ENCODE assay signal across 9 cellular contexts in the genomic region with DNA sequence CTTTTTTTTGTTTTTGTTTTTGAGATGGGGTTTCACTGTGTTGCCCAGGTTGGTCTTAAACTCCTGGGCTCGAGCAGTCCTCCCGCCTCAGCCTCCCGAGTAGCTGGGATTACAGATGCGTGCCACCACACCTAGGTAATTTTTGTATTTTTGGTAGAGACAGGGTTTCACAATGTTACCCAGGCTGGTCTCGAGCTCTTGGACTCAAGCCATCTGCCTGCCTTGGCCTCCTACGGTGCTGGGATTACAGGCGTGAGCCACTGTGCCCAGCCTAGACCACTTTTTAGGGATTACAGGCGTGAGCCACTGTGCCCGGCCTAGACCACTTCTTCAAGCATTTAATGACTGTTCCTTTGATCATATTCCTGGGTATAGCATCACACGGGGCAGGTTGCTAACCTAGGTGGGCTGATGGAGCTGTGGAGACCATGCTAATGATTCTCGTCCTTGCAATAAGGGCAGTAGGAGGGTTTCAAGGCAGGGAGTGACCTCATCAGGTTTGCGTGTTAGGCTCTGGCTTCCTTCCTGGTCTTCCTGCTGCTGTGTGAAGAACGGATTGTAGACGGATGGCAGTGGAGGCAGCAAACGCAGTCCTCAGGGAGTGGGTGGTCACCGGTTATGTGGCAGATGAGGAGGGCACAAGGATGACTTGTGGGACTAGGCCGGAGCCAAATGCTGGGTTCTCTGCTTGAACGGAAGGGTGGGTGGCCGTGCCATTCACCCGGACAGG. TPM values are rescaled to one million over a fixed set of nuclear protein-coding genes. Genes with fewer than 3 reads are reported as not detected.
A peak's percentile ranks its signal among the peaks of the same experiment; 100 is the strongest.
DNase-seq lines count a peak whose midpoint lies in the region; ATAC-seq and TF ChIP-seq lines count a peak whose summit lies in the region.
"Had no signal": no experiment of that assay in that cellular context is flagged by ENCODE, and none has a peak within 500 bp of the region (broad histone marks: within the 10 kb centered on the region; RNA-seq: fewer than 3 reads in every experiment).

No MANE protein-coding gene starts in this region.

- H3K4me1 Mint-ChIP-seq in CD4-positive, alpha-beta T cell (ENCODE audit: low read depth): peaks cover 68% of the 10 kb centered on the region
- peaks cover 42 to 84% (median 63%) of the 10 kb centered on the region in 7 donors for H3K4me1 Mint-ChIP-seq in naive thymus-derived CD4-positive, alpha-beta T cell

- H3K27ac ChIP-seq in CD4-positive, alpha-beta T cell (ENCODE audit: low read depth, low read length): no peak overlapping the region
- no peak overlapping the region for H3K27ac ChIP-seq in naive thymus-derived CD4-positive, alpha-beta T cell (ENCODE audit: low read depth, low read length)
- H3K27ac ChIP-seq: pancreas had no signal

- no peaks in the 10 kb centered on the region for H3K9me3 ChIP-seq in CD4-positive, alpha-beta T cell (ENCODE audit: control insufficient read depth, low read length)
- no peaks in the 10 kb centered on the region for H3K9me3 ChIP-seq in naive thymus-derived CD4-positive, alpha-beta T cell (ENCODE audit: control insufficient read depth in 2 of 3, low read length in 3 of 3)
- H3K9me3 ChIP-seq: pancreas had no signal

- no peak for DNase-seq in CD4-positive, alpha-beta T cell
- DNase-seq in cerebellar cortex (ENCODE audit: low spot score): peak; percentile 41
- no peak for DNase-seq in naive thymus-derived CD4-positive, alpha-beta T cell
- DNase-seq in MV-4-11 (lab: John Stamatoyannopoulos, UW): no peak
- no peak for DNase-seq in activated T-cell treated with anti-CD3 and anti-CD28 coated beads for 4 hours
- DNase-seq: activated T-cell treated with anti-CD3 and anti-CD28 coated beads, Interleukin-2, amount 50 U/mL, for 1 hour; NCI-H748 treated with DMSO at 0.1 percent for 48 hours; pancreas had no signal

- intact Hi-C loops in CD4-positive, alpha-beta T cell (cut with DNase I, micrococcal nuclease): no loop called here
- intact Hi-C loops in naive thymus-derived CD4-positive, alpha-beta T cell (cut with micrococcal nuclease): no loop called here

- peak overlapping the region; percentile 10 for H3K27ac Mint-ChIP-seq in CD4-positive, alpha-beta T cell
- H3K27ac Mint-ChIP-seq in naive thymus-derived CD4-positive, alpha-beta T cell: peak overlapping the region in 7 of 9 donors; percentile 5 to 77 (median 36)

- H3K36me3 Mint-ChIP-seq in CD4-positive, alpha-beta T cell (ENCODE audit: low read depth): no peaks in the 10 kb centered on the region
- peaks cover 0 to 12% (median 5%) of the 10 kb centered on the region in 5 donors for H3K36me3 Mint-ChIP-seq in naive thymus-derived CD4-positive, alpha-beta T cell

- no peaks in the 10 kb centered on the region for H3K9me3 Mint-ChIP-seq in CD4-positive, alpha-beta T cell
- H3K9me3 Mint-ChIP-seq in naive thymus-derived CD4-positive, alpha-beta T cell: no peaks in the 10 kb centered on the region

- no peak overlapping the region for H3K4me3 ChIP-seq in naive thymus-derived CD4-positive, alpha-beta T cell (ENCODE audit: low read length)
- H3K4me3 ChIP-seq: pancreas had no signal

- no peaks in the 10 kb centered on the region for H3K27me3 ChIP-seq in CD4-positive, alpha-beta T cell (ENCODE audit: control insufficient read depth, insufficient read depth, low read length)
- no peaks in the 10 kb centered on the region for H3K27me3 ChIP-seq in naive thymus-derived CD4-positive, alpha-beta T cell (ENCODE audit: control insufficient read depth in 2 of 2, insufficient read depth in 2 of 2, low read length in 2 of 2)
- H3K27me3 ChIP-seq: pancreas had no signal

- ATAC-seq in CD4-positive, alpha-beta T cell (ENCODE audit: poor library complexity): no peak
- no peak for ATAC-seq in naive thymus-derived CD4-positive, alpha-beta T cell
- ATAC-seq in HG02938 (IDR thresholded peaks at IDR 0.05; ENCODE audit: unreplicated experiment): no peak

- H3K4me1 ChIP-seq in naive thymus-derived CD4-positive, alpha-beta T cell (ENCODE audit: control insufficient read depth in 2 of 2, insufficient read depth in 2 of 2, low read length in 2 of 2): peaks cover 11 to 32% of the 10 kb centered on the region in 2 donors

- no peak for TF ChIP-seq CTCF in CD4-positive, alpha-beta T cell (IDR thresholded peaks at IDR 0.05)

- H3K36me3 ChIP-seq in naive thymus-derived CD4-positive, alpha-beta T cell (ENCODE audit: control insufficient read depth in 2 of 3, insufficient read depth in 3 of 3, low read length in 3 of 3): no peaks in the 10 kb centered on the region
- H3K36me3 ChIP-seq: pancreas had no signal

- POLR2A ChIA-PET in CD4-positive, alpha-beta T cell (lab: Charles Lee): no interaction called here
- POLR2A ChIA-PET in naive thymus-derived CD4-positive, alpha-beta T cell (lab: Charles Lee): no interaction called here

- H3K27me3 Mint-ChIP-seq in CD4-positive, alpha-beta T cell: no peaks in the 10 kb centered on the region
- no peaks in the 10 kb centered on the region for H3K27me3 Mint-ChIP-seq in naive thymus-derived CD4-positive, alpha-beta T cell

- no peak overlapping the region for H3K4me3 Mint-ChIP-seq in CD4-positive, alpha-beta T cell
- peak overlapping the region in 3 of 10 donors; percentile 8 to 29 (median 24) for H3K4me3 Mint-ChIP-seq in naive thymus-derived CD4-positive, alpha-beta T cell

- CTCF ChIA-PET in CD4-positive, alpha-beta T cell (lab: Charles Lee): no interaction called here
- CTCF ChIA-PET in naive thymus-derived CD4-positive, alpha-beta T cell (lab: Charles Lee): no interaction called here

RNA-seq across cellular contexts. Expression of gene EHMT1, which starts 13.8 kb away (rescaled TPM):
- 10 to 100 TPM; 80.6 to 87.8 TPM for total RNA-seq in CD4-positive, alpha-beta T cell
- 100 to 1,000 TPM; 111 to 132 (median 117) TPM for total RNA-seq in naive thymus-derived CD4-positive, alpha-beta T cell
- 10 to 100 TPM; 24.7 to 43.0 TPM for polyA plus RNA-seq in naive thymus-derived CD4-positive, alpha-beta T cell

RNA-seq across cellular contexts. Expression of gene ARRDC1, which starts 27.1 kb away (rescaled TPM):
- 10 to 100 TPM; 45.5 to 50.7 TPM for total RNA-seq in CD4-positive, alpha-beta T cell
- 100 to 1,000 TPM in 1 of 5 experiments, 10 to 100 TPM in 4; 53.7 to 126 (median 82.6) TPM for total RNA-seq in naive thymus-derived CD4-positive, alpha-beta T cell
- polyA plus RNA-seq in naive thymus-derived CD4-positive, alpha-beta T cell: 10 to 100 TPM; 35.2 to 56.3 TPM

RNA-seq across cellular contexts. Expression of gene ZMYND19, which starts 42.3 kb away (rescaled TPM):
- total RNA-seq in CD4-positive, alpha-beta T cell: 10 to 100 TPM in 1 of 2 experiments, 1 to 10 TPM in 1; 8.6 to 11.3 TPM
- 10 to 100 TPM; 13.3 to 32.4 (median 26.6) TPM for total RNA-seq in naive thymus-derived CD4-positive, alpha-beta T cell
- polyA plus RNA-seq in naive thymus-derived CD4-positive, alpha-beta T cell: 1 to 10 TPM; 4.5 to 9.8 TPM

RNA-seq across cellular contexts. Expression of gene DPH7, which starts 53.9 kb away (rescaled TPM):
- 10 to 100 TPM; 36.4 to 36.8 TPM for total RNA-seq in CD4-positive, alpha-beta T cell
- 10 to 100 TPM; 43.4 to 77.5 (median 49.9) TPM for total RNA-seq in naive thymus-derived CD4-positive, alpha-beta T cell
- 10 to 100 TPM; 29.7 to 45.3 TPM for polyA plus RNA-seq in naive thymus-derived CD4-positive, alpha-beta T cell
